Comparison of ENCODE assay signal across 10 cellular contexts in genomic region chr9:94164756-94165549, GRCh38.
DNase-seq lines count a peak whose midpoint lies in the region; ATAC-seq, FAIRE-seq and TF ChIP-seq lines count a peak whose summit lies in the region.
"Had no signal": no experiment of that assay in that cellular context is flagged by ENCODE, and none has a peak within 500 bp of the region (broad histone marks: within the 10 kb centered on the region; RNA-seq: fewer than 3 reads in every experiment).

No MANE protein-coding gene starts in this region.

- H2AFZ ChIP-seq in GM12878 (ENCODE audit: control insufficient read depth, low read depth, low read length): peak overlapping the region; percentile 28

- no peak for TF ChIP-seq EP300 in GM12878 (IDR thresholded peaks at IDR 0.05; ENCODE audit: borderline replicate concordance in 1 of 2, control insufficient read depth in 1 of 2, low read depth in 2 of 2, low read length in 2 of 2)

- peak overlapping the region; percentile 98; the same call in 1 of the 2 replicates for H3K4me2 ChIP-seq in GM12878 (ENCODE audit: control insufficient read depth, insufficient read depth)

- POLR2A ChIA-PET in CD8-positive, alpha-beta T cell (lab: Charles Lee): interaction anchor here (1.2 to 2.0 kb wide), 2 partner anchors 10 to 24 kb away, joined by 3 to 8 read pairs; no protein-coding TSS in a partner anchor
- POLR2A ChIA-PET in GM12878 (lab: Charles Lee): no interaction called here

- peaks cover 3% of the 10 kb centered on the region for H3K36me3 Mint-ChIP-seq in CD8-positive, alpha-beta T cell
- H3K36me3 Mint-ChIP-seq in osteocyte (ENCODE audit: unreplicated experiment): no peaks in the 10 kb centered on the region

- SMC1A ChIA-PET in GM12878 (lab: Charles Lee; ENCODE audit: uncharacterized antibody, unreplicated experiment): interaction anchor here (1.1 to 1.4 kb wide), 2 partner anchors 9 to 10 kb away, joined by 3 read pairs; no protein-coding TSS in a partner anchor

- no peak for TF ChIP-seq CTCF in CD8-positive, alpha-beta T cell (IDR thresholded peaks at IDR 0.05)
- TF ChIP-seq CTCF in GM12878 (IDR thresholded peaks at IDR 0.05 in 2 of 3, conservative IDR thresholded peaks at IDR 0.05 in 1 of 3; ENCODE audit: control insufficient read depth in 2 of 3, extremely low read depth in 1 of 3, insufficient read depth in 1 of 3, low read depth in 3 of 3, low read length in 3 of 3): no peak
- TF ChIP-seq CTCF in osteocyte (IDR thresholded peaks at IDR 0.05): no peak

- no peak for TF ChIP-seq POLR2A in GM12878 (IDR thresholded peaks at IDR 0.05; ENCODE audit: low read depth, low read length)

- H3K4me1 ChIP-seq in CD8-positive, alpha-beta T cell (ENCODE audit: insufficient read depth, low read length): peaks cover 44% of the 10 kb centered on the region
- peaks cover 9% of the 10 kb centered on the region for H3K4me1 ChIP-seq in GM12878 (ENCODE audit: control insufficient read depth, insufficient read depth, low read length)

- H3K4me3 ChIP-seq in CD8-positive, alpha-beta T cell (ENCODE audit: low read depth, low read length): peak overlapping the region; percentile 38
- H3K4me3 ChIP-seq in GM12878: peak overlapping the region; percentile 47; the same call in 1 of the 2 replicates

- no peak for ATAC-seq in CD8-positive, alpha-beta T cell
- ATAC-seq in GM12878: no peak
- ATAC-seq in GM21526 (IDR thresholded peaks at IDR 0.05; ENCODE audit: low FRiP score, unreplicated experiment): no peak
- ATAC-seq in GM19035 (IDR thresholded peaks at IDR 0.05; ENCODE audit: unreplicated experiment): no peak

- peaks cover 43% of the 10 kb centered on the region for H3K4me1 Mint-ChIP-seq in CD8-positive, alpha-beta T cell (ENCODE audit: low read depth)
- H3K4me1 Mint-ChIP-seq in osteocyte (ENCODE audit: unreplicated experiment): peaks cover 43% of the 10 kb centered on the region

- H3K27me3 Mint-ChIP-seq in CD8-positive, alpha-beta T cell (ENCODE audit: low read depth): no peaks in the 10 kb centered on the region
- no peaks in the 10 kb centered on the region for H3K27me3 Mint-ChIP-seq in osteocyte (ENCODE audit: unreplicated experiment)

- in situ Hi-C loops in GM12878 (cut with MboI): no loop called here

- TF ChIP-seq RAD21 in GM12878 (IDR thresholded peaks at IDR 0.05; ENCODE audit: insufficient read depth, low read depth, low read length): no peak

- WGBS in GM12878 (ENCODE audit: insufficient coverage, insufficient replicate concordance, low lambda C conversion rate, missing lambda C conversion rate): 59% methylated on average over 5 of the region's 5 CpGs

- RAD21 ChIA-PET in GM12878 (lab: Charles Lee; ENCODE audit: unreplicated experiment): interaction anchor here (1.2 kb wide), 2 partner anchors 9 to 48 kb away, joined by 3 to 4 read pairs; no protein-coding TSS in a partner anchor

- CTCF ChIA-PET in CD8-positive, alpha-beta T cell (lab: Charles Lee): interaction anchor here (1.1 kb wide), 1 partner anchor 46 kb away, joined by 3 read pairs; no protein-coding TSS in a partner anchor
- CTCF ChIA-PET in GM12878 (lab: Yijun Ruan, JAX): interaction anchor here (0.6 to 1.4 kb wide), 2 partner anchors 48 to 101 kb away, joined by 3 read pairs; no protein-coding TSS in a partner anchor

- 0 out of 2 replicates have a peak overlapping the region, but pooled peaks have one; percentile 28 for H3K9ac ChIP-seq in GM12878 (ENCODE audit: control insufficient read depth, insufficient read depth, low read length)

- FAIRE-seq in GM12878 (lab: Jason Lieb, UNC): no peak
- FAIRE-seq: colon had no signal

- H3K4me3 Mint-ChIP-seq in CD8-positive, alpha-beta T cell: peak overlapping the region; percentile 90
- peak overlapping the region; percentile 66 for H3K4me3 Mint-ChIP-seq in osteocyte (ENCODE audit: unreplicated experiment)

- peak overlapping the region; percentile 76 for H3K27ac Mint-ChIP-seq in CD8-positive, alpha-beta T cell
- H3K27ac Mint-ChIP-seq in osteocyte (ENCODE audit: unreplicated experiment): peak overlapping the region; percentile 72

- intact Hi-C loops in CD8-positive, alpha-beta T cell (cut with DNase I, micrococcal nuclease): loop anchor here (2.0 to 10.0 kb wide), 9 partner anchors 210 to 1840 kb away; partner anchors contain the start of genes AOPEP (in 2 of the 2), FAM120A (in 2 of the 2), FAM120AOS (in 2 of the 2) and BICD2 (in 1 of the 2)
- intact Hi-C loops in GM12878 (cut with micrococcal nuclease; ENCODE audit: unreplicated experiment): loop anchor here (5.0 to 10.0 kb wide), 2 partner anchors 92 to 710 kb away; partner anchors contain the start of genes FAM120A, FAM120AOS and ZNF169

- H3K9me3 ChIP-seq in CD8-positive, alpha-beta T cell (ENCODE audit: low read length): no peaks in the 10 kb centered on the region
- H3K9me3 ChIP-seq in KOPT-K1 (ENCODE audit: insufficient read depth, low read length, poor library complexity, severe bottlenecking) (no peaks in the 10 kb centered on the region), GM12878 (replicated peaks; ENCODE audit: control insufficient read depth, insufficient read depth, low read length) (no peaks in the 10 kb centered on the region)

- no peaks in the 10 kb centered on the region for H3K27me3 ChIP-seq in CD8-positive, alpha-beta T cell (ENCODE audit: insufficient read depth, low read length)
- no peaks in the 10 kb centered on the region for H3K27me3 ChIP-seq in GM12878 (replicated peaks in 1 of 2; ENCODE audit: control insufficient read depth in 2 of 2, insufficient read depth in 2 of 2, low read length in 1 of 2)
- H3K27me3 ChIP-seq: SJSA1 had no signal

- peak overlapping the region; percentile 2 for H3K27ac ChIP-seq in CD8-positive, alpha-beta T cell (ENCODE audit: low read depth, low read length)
- H3K27ac ChIP-seq in KOPT-K1 (ENCODE audit: low read depth, low read length, poor library complexity, severe bottlenecking): peak overlapping the region; percentile 99
- H3K27ac ChIP-seq in GM12878 (ENCODE audit: control insufficient read depth, insufficient read depth): peak overlapping the region; percentile 50; the same call in 1 of the 2 replicates

- no peaks in the 10 kb centered on the region for H3K36me3 ChIP-seq in CD8-positive, alpha-beta T cell (ENCODE audit: insufficient read depth, low read length)
- peaks cover 14% of the 10 kb centered on the region; the same call in 1 of the 2 replicates for H3K36me3 ChIP-seq in KOPT-K1 (ENCODE audit: insufficient read depth, low read length)
- H3K36me3 ChIP-seq in GM12878 (ENCODE audit: control insufficient read depth in 2 of 2, insufficient read depth in 2 of 2, low read length in 1 of 2): peaks cover 0 to 5% of the 10 kb centered on the region in 2 experiments; a peak in 1 of 4 replicates

- BruUV-seq in GM12878 (replicated peaks; lab: Mats Ljungman, UMichigan): TSS peak; percentile 71

- no peaks in the 10 kb centered on the region; the same call in 1 of the 2 replicates for H4K20me1 ChIP-seq in GM12878 (ENCODE audit: control insufficient read depth, insufficient read depth)

- H3K9me3 Mint-ChIP-seq in CD8-positive, alpha-beta T cell: no peaks in the 10 kb centered on the region
- H3K9me3 Mint-ChIP-seq in osteocyte (ENCODE audit: unreplicated experiment): no peaks in the 10 kb centered on the region

- peaks cover 33% of the 10 kb centered on the region for H3K79me2 ChIP-seq in GM12878 (ENCODE audit: control insufficient read depth, insufficient read depth, low read length)

- no peak for DNase-seq in CD8-positive, alpha-beta T cell
- DNase-seq in GM12878 (ENCODE audit: low read depth, low spot score) (no peak), osteocyte (ENCODE audit: extremely low spot score, unreplicated experiment) (no peak), NCI-H1436 treated with DMSO at 0.1 percent for 48 hours (lab: John Stamatoyannopoulos, UW) (no peak), NCI-H2081 (lab: John Stamatoyannopoulos, UW) (no peak)

TF ChIP-seq in GM12878, 131 proteins besides CTCF, POLR2A, EP300 and RAD21:
- TF ChIP-seq NBN (IDR thresholded peaks at IDR 0.05) (no peak), SRF (IDR thresholded peaks at IDR 0.05; ENCODE audit: low read depth in 2 of 2, low read length in 2 of 2) (no peak), NR2C1 (IDR thresholded peaks at IDR 0.05) (no peak), MTA2 (IDR thresholded peaks at IDR 0.05; ENCODE audit: low read depth) (no peak), ATF3 (IDR thresholded peaks at IDR 0.05; ENCODE audit: borderline replicate concordance, extremely low read depth, low read depth, low read length) (no peak), ZBED1 (IDR thresholded peaks at IDR 0.05; ENCODE audit: borderline replicate concordance) (no peak), JUND (IDR thresholded peaks at IDR 0.05; ENCODE audit: low read depth, low read length) (no peak), CHD1 (IDR thresholded peaks at IDR 0.05; ENCODE audit: low read depth, low read length) (no peak), SUZ12 (IDR thresholded peaks at IDR 0.05; ENCODE audit: unreplicated experiment) (no peak), ETV6 (conservative IDR thresholded peaks at IDR 0.05 in 1 of 2, IDR thresholded peaks at IDR 0.05 in 1 of 2; ENCODE audit: borderline replicate concordance in 1 of 2, low read depth in 1 of 2) (no peak), NFXL1 (IDR thresholded peaks at IDR 0.05; ENCODE audit: borderline replicate concordance) (no peak), ASH2L (IDR thresholded peaks at IDR 0.05; ENCODE audit: borderline replicate concordance, low read depth) (no peak), KLF5 (IDR thresholded peaks at IDR 0.05; ENCODE audit: partially characterized antibody) (no peak), PAX5 (IDR thresholded peaks at IDR 0.05; ENCODE audit: borderline replicate concordance, low read depth, low read length) (no peak)
- TF ChIP-seq, protein P1, sequence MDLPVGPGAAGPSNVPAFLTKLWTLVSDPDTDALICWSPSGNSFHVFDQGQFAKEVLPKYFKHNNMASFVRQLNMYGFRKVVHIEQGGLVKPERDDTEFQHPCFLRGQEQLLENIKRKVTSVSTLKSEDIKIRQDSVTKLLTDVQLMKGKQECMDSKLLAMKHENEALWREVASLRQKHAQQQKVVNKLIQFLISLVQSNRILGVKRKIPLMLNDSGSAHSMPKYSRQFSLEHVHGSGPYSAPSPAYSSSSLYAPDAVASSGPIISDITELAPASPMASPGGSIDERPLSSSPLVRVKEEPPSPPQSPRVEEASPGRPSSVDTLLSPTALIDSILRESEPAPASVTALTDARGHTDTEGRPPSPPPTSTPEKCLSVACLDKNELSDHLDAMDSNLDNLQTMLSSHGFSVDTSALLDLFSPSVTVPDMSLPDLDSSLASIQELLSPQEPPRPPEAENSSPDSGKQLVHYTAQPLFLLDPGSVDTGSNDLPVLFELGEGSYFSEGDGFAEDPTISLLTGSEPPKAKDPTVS (IDR thresholded peaks at IDR 0.05; ENCODE audit: low read depth, low read length): no peak

Comparison
In these comparisons a context has a peak if more than half of its experiments do, and no peak if none do; other contexts are left out.
1. H3K27ac ChIP-seq: peak in every context shown above with its lines; median percentile 99 in KOPT-K1; 50 in GM12878; 2 in CD8-positive, alpha-beta T cell.